In the genomic region with DNA sequence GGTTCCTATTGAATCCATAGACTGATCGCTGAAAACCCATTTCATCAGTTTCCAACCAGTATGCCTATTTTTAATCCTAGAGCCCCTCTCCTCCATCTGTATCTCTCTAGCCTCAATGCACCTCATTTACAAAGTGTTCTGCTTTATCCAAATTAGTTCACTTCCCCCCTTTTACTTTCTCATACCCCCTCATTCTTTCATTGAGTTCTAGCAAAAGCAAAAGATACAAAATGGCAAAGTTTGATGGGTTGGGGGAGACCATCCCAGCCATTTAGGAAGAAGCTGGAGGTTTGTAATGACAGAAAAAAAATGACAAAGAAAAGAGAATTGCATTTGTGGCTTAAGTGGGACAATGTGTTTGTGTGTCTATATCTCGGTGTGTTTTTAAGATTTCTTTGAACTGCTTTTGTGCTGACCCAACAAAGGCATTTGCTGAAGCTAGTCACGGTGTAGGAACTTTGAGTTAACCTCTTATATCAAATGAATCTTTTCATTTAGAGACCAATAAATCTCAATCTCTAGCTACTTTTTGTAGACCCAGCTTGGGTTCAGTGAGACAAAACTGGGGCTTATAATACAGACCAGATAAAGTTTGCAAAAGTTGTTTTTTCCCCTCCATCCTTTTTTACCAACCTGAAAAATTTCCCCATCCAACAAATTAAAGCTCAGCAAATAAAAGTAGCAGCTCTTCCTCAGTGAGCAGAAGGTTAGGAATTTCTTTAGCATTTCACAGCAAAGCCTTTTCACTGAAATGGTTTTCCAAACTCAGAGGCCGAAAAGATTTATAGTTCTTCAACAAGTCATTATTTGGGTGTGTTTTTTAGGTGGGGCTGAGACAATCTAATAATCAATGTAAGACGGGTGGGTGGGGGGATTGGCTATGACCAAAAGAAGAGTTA, we compare ENCODE assay signal across 14 cellular contexts. TPM values are rescaled to one million over a fixed set of nuclear protein-coding genes. Genes with fewer than 3 reads are reported as not detected.
DNase-seq lines count a peak whose midpoint lies in the region; ATAC-seq, FAIRE-seq and TF ChIP-seq lines count a peak whose summit lies in the region.
"Had no signal": no experiment of that assay in that cellular context is flagged by ENCODE, and none has a peak within 500 bp of the region (broad histone marks: within the 10 kb centered on the region; RNA-seq: fewer than 3 reads in every experiment).

No MANE protein-coding gene starts in this region.

- no TSS peak for BruUV-seq in HepG2 (replicated peaks; lab: Mats Ljungman, UMichigan)

- no peak overlapping the region for H2AFZ ChIP-seq in HepG2 (ENCODE audit: low read length)

- TF ChIP-seq POLR2A in HepG2 (IDR thresholded peaks at IDR 0.05; ENCODE audit: insufficient read depth in 1 of 2, low read depth in 2 of 2, low read length in 2 of 2): no peak
- TF ChIP-seq POLR2A in ovary (IDR thresholded peaks at IDR 0.05): no peak
- TF ChIP-seq POLR2A in body of pancreas (IDR thresholded peaks at IDR 0.05): no peak
- no peak for TF ChIP-seq POLR2A in erythroblast (IDR thresholded peaks at IDR 0.05; ENCODE audit: low read length)

- H3K4me3 Mint-ChIP-seq in activated T-cell treated with anti-CD3 and anti-CD28 coated beads, Interleukin-2, amount 50 U/mL, for 4 hours: no peak overlapping the region
- H3K4me3 Mint-ChIP-seq: activated naive CD4-positive, alpha-beta T cell treated with anti-CD3 and anti-CD28 coated beads, Interleukin-2, amount 10 ng/mL, durations not matched to agents 7 days and 5 days had no signal

- WGBS in liver: 69% methylated on average over 5 of the region's 5 CpGs
- WGBS in HepG2 (ENCODE audit: low lambda C conversion rate): 97% methylated on average over 5 of the region's 5 CpGs
- 9 to 16% (median 11%) methylated on average over 5 of the region's 5 CpGs for WGBS in ovary, 3 donors
- 67 to 72% methylated on average over 5 of the region's 5 CpGs for WGBS in body of pancreas, 2 donors

- H3K9me3 ChIP-seq in liver (ENCODE audit: control insufficient read depth in 4 of 4, low read length in 3 of 4) (no peaks in the 10 kb centered on the region), HepG2 (ENCODE audit: low read length) (no peaks in the 10 kb centered on the region), ovary (no peaks in the 10 kb centered on the region), body of pancreas (no peaks in the 10 kb centered on the region)
- H3K9me3 ChIP-seq: HAP-1 had no signal

- H3K36me3 Mint-ChIP-seq in activated T-cell treated with anti-CD3 and anti-CD28 coated beads, Interleukin-2, amount 50 U/mL, for 4 hours (ENCODE audit: insufficient read depth): no peaks in the 10 kb centered on the region

- H3K9me3 Mint-ChIP-seq in activated T-cell treated with anti-CD3 and anti-CD28 coated beads, Interleukin-2, amount 50 U/mL, for 4 hours: no peaks in the 10 kb centered on the region
- H3K9me3 Mint-ChIP-seq: activated naive CD4-positive, alpha-beta T cell treated with anti-CD3 and anti-CD28 coated beads, Interleukin-2, amount 10 ng/mL, durations not matched to agents 7 days and 5 days had no signal

- H3K4me3 ChIP-seq in liver (ENCODE audit: low read depth in 1 of 3, low read length in 3 of 3) (no peak overlapping the region), HepG2 (replicated peaks in 1 of 3; ENCODE audit: insufficient read depth in 1 of 3, low read depth in 2 of 3, low read length in 3 of 3) (no peak overlapping the region), fibroblast of pulmonary artery (replicated peaks; ENCODE audit: low read depth, low read length) (no peak overlapping the region), ovary (peak overlapping the region; percentile 27), body of pancreas (no peak overlapping the region)
- H3K4me3 ChIP-seq: HAP-1 had no signal

- peaks cover 87% of the 10 kb centered on the region for H3K27me3 Mint-ChIP-seq in activated T-cell treated with anti-CD3 and anti-CD28 coated beads, Interleukin-2, amount 50 U/mL, for 4 hours (ENCODE audit: low read depth)
- H3K27me3 Mint-ChIP-seq: activated naive CD4-positive, alpha-beta T cell treated with anti-CD3 and anti-CD28 coated beads, Interleukin-2, amount 10 ng/mL, durations not matched to agents 7 days and 5 days had no signal

- H3K4me1 ChIP-seq in liver (ENCODE audit: control insufficient read depth in 4 of 4, insufficient read depth in 4 of 4, low read length in 3 of 4) (peaks cover 13 to 48% (median 37%) of the 10 kb centered on the region in 4 donors), HepG2 (ENCODE audit: insufficient read depth, low read length) (peaks cover 6% of the 10 kb centered on the region; the same call in 1 of the 2 replicates), ovary (ENCODE audit: insufficient read depth) (peaks cover 18% of the 10 kb centered on the region), body of pancreas (peaks cover 26% of the 10 kb centered on the region)

- no peak for TF ChIP-seq CTCF in liver (IDR thresholded peaks at IDR 0.05; ENCODE audit: low read depth, low read length, missing input control)
- no peak for TF ChIP-seq CTCF in HepG2 (CRISPR knock-in tag; IDR thresholded peaks at IDR 0.05)
- TF ChIP-seq CTCF in fibroblast of pulmonary artery (IDR thresholded peaks at IDR 0.05; ENCODE audit: low read length, missing control alignments): no peak
- TF ChIP-seq CTCF in ovary (IDR thresholded peaks at IDR 0.05): no peak
- no peak for TF ChIP-seq CTCF in body of pancreas (IDR thresholded peaks at IDR 0.05)

- no peak for FAIRE-seq in HepG2 (lab: Jason Lieb, UNC)
- FAIRE-seq: D721Med had no signal

- H3K27me3 ChIP-seq in liver (ENCODE audit: control insufficient read depth in 4 of 4, insufficient read depth in 4 of 4, low read length in 3 of 4): no peaks in the 10 kb centered on the region
- H3K27me3 ChIP-seq in HepG2 (ENCODE audit: control insufficient read depth in 1 of 2, insufficient read depth in 2 of 2, low read length in 2 of 2): no peaks in the 10 kb centered on the region
- H3K27me3 ChIP-seq in ovary: no peaks in the 10 kb centered on the region
- peaks cover 0 to 1% of the 10 kb centered on the region in 2 donors for H3K27me3 ChIP-seq in body of pancreas

- no peaks in the 10 kb centered on the region for H4K20me1 ChIP-seq in HepG2 (ENCODE audit: insufficient read depth, low read length)

- in situ Hi-C loops in HepG2 (cut with HindIII; ENCODE audit: extremely low pct_ligation_motif_present, low pct_unique_long_range_greater_than_20kb): loop anchor here (10.0 to 25.0 kb wide), 4 partner anchors 587 to 1674 kb away; no protein-coding TSS in a partner anchor

- intact Hi-C loops in HepG2 (cut with micrococcal nuclease; ENCODE audit: unreplicated experiment) (loop anchor here (5.0 kb wide), 1 partner anchor 587 kb away; no protein-coding TSS in a partner anchor), ovary (cut with DNase I) (loop anchor here in 3 of 4 donors (5.0 to 10.0 kb wide), 3 partner anchors 474 to 1984 kb away; no protein-coding TSS in a partner anchor), body of pancreas (cut with DNase I) (no loop called here)

- no peak for TF ChIP-seq EP300 in HepG2 (IDR thresholded peaks at IDR 0.05; ENCODE audit: low read depth in 2 of 2, low read length in 2 of 2)
- no peak for TF ChIP-seq EP300 in HepG2 (CRISPR knock-in tag; IDR thresholded peaks at IDR 0.05; ENCODE audit: borderline replicate concordance)
- TF ChIP-seq EP300 in ovary (IDR thresholded peaks at IDR 0.05): no peak

- TF ChIP-seq RAD21 in liver (IDR thresholded peaks at IDR 0.05) (no peak), HepG2 (CRISPR knock-in tag; IDR thresholded peaks at IDR 0.05) (no peak)

- no peak for ATAC-seq in HepG2
- no peak for ATAC-seq in body of pancreas
- no peak for ATAC-seq in activated T-cell treated with anti-CD3 and anti-CD28 coated beads, Interleukin-2, amount 50 U/mL, for 4 hours
- ATAC-seq: stimulated activated naive CD8-positive, alpha-beta T cell treated with anti-CD3 and anti-CD28 coated beads, Interleukin-15, Interleukin-2, amounts not matched to agents 100 U/mL and 50 U/mL, for 24 hours had no signal

- no peak overlapping the region for H3K4me2 ChIP-seq in HepG2 (ENCODE audit: low read depth, low read length)

- DNase-seq in HepG2 (ENCODE audit: low spot score) (no peak), fibroblast of pulmonary artery (ENCODE audit: low read depth) (peak; percentile 20), ovary (no peak), body of pancreas (no peak), erythroblast (lab: John Stamatoyannopoulos, UW) (no peak)
- DNase-seq in central memory CD4-positive, alpha-beta T cell: no peak
- no peak for DNase-seq in activated T-cell treated with anti-CD3 and anti-CD28 coated beads, Interleukin-2, amount 50 U/mL, for 4 hours
- DNase-seq: activated naive CD4-positive, alpha-beta T cell treated with anti-CD3 and anti-CD28 coated beads, Interleukin-2, amount 10 ng/mL, durations not matched to agents 7 days and 5 days; NCI-H1092; stimulated activated naive CD8-positive, alpha-beta T cell treated with anti-CD3 and anti-CD28 coated beads, Interleukin-15, Interleukin-2, amounts not matched to agents 100 U/mL and 50 U/mL, for 24 hours had no signal

- H3K27ac ChIP-seq in liver (ENCODE audit: low read depth in 1 of 2, low read length in 2 of 2) (peak overlapping the region; percentile 11 to 36), HepG2 (ENCODE audit: extremely low read length, insufficient read depth, low read length) (no peak overlapping the region), ovary (peak overlapping the region; percentile 98 to 99), body of pancreas (peak overlapping the region in 1 of 4 donors; percentile 34)

- POLR2A ChIA-PET in HepG2 (lab: Yijun Ruan, JAX): no interaction called here

- H3K36me3 ChIP-seq in liver (ENCODE audit: control insufficient read depth in 4 of 4, insufficient read depth in 3 of 4, low read depth in 1 of 4, low read length in 3 of 4): no peaks in the 10 kb centered on the region
- H3K36me3 ChIP-seq in HepG2 (replicated peaks in 1 of 2; ENCODE audit: control insufficient read depth in 1 of 2, insufficient read depth in 2 of 2, low read length in 2 of 2): no peaks in the 10 kb centered on the region; a peak in 2 of 5 replicates
- no peaks in the 10 kb centered on the region for H3K36me3 ChIP-seq in ovary
- H3K36me3 ChIP-seq in body of pancreas (replicated peaks in 1 of 2; ENCODE audit: insufficient read depth in 1 of 2, low read depth in 2 of 2): no peaks in the 10 kb centered on the region
- H3K36me3 ChIP-seq: HAP-1 had no signal

- CTCF ChIA-PET in HepG2 (lab: Yijun Ruan, JAX; ENCODE audit: low intra/inter-chr PET ratio, low total read pairs): no interaction called here

- peaks cover 3% of the 10 kb centered on the region for H3K79me2 ChIP-seq in HepG2 (ENCODE audit: insufficient read depth, low read length)

- H3K9ac ChIP-seq in liver (ENCODE audit: low read depth in 1 of 2, low read length in 2 of 2) (no peak overlapping the region), HepG2 (ENCODE audit: insufficient read depth, low read depth, low read length) (no peak overlapping the region)

- peaks cover 2% of the 10 kb centered on the region for H3K4me1 Mint-ChIP-seq in activated T-cell treated with anti-CD3 and anti-CD28 coated beads, Interleukin-2, amount 50 U/mL, for 4 hours (ENCODE audit: low read depth)

RNA-seq across cellular contexts. Expression of a gene that starts 18.8 kb away (rescaled TPM):
- 1 to 10 TPM; 5.9 to 6.4 TPM for total RNA-seq in liver
- 10 to 100 TPM; 12.0 to 22.4 TPM for polyA plus RNA-seq in liver
- 3.5 and 5.0 TPM in 2 replicates for total RNA-seq in HepG2 (2016; rRNA removed; fragmentation: Illumina TruSeq; extraction: Trizol)
- 0.61 and 0.79 TPM in 2 replicates for total RNA-seq in HepG2 (2016; cell fraction: cytosol; rRNA removed; fragmentation: Illumina TruSeq; extraction: Trizol; ENCODE audit: low read depth)
- total RNA-seq in HepG2 (2016; cell fraction: insoluble cytoplasmic fraction; rRNA removed; fragmentation: Illumina TruSeq; extraction: Trizol): 3.8 and 4.3 TPM in 2 replicates
- 2.4 and 2.8 TPM in 2 replicates for total RNA-seq in HepG2 (2016; cell fraction: membrane; rRNA removed; fragmentation: Illumina TruSeq; extraction: Trizol)
- 8.2 and 8.4 TPM in 2 replicates for total RNA-seq in HepG2 (2016; cell fraction: nucleus; rRNA removed; fragmentation: Illumina TruSeq; extraction: Trizol)
- 4.0 and 4.7 TPM in 2 replicates for polyA plus RNA-seq in HepG2 (2011; rRNA removed)
- polyA plus RNA-seq in HepG2 (2011; cell fraction: cytosol; rRNA removed): 3.5 and 3.6 TPM in 2 replicates
- 13.5 and 15.0 TPM in 2 replicates for polyA plus RNA-seq in HepG2 (2011; cell fraction: nucleus; rRNA removed)
- 20.1 and 28.6 TPM in 2 replicates for polyA plus RNA-seq in HepG2 (2012)
- 0.70 TPM in 2 replicates for polyA plus RNA-seq in HepG2 (2016; cell fraction: cytosol; fragmentation: Illumina TruSeq; extraction: Trizol; ENCODE audit: low read depth)
- polyA plus RNA-seq in HepG2 (2016; cell fraction: insoluble cytoplasmic fraction; fragmentation: Illumina TruSeq; extraction: Trizol; ENCODE audit: low read depth): 14.4 and 16.5 TPM in 2 replicates
- polyA plus RNA-seq in HepG2 (2016; cell fraction: membrane; fragmentation: Illumina TruSeq; extraction: Trizol; ENCODE audit: low read depth): 3.3 and 3.6 TPM in 2 replicates
- 27.1 and 27.3 TPM in 2 replicates for polyA plus RNA-seq in HepG2 (2016; cell fraction: nucleus; fragmentation: Illumina TruSeq; extraction: Trizol; ENCODE audit: insufficient read depth, low read depth)
- polyA minus RNA-seq in HepG2 (2011; rRNA and poly(A)+ RNA removed; ENCODE audit: low replicate concordance): 15.2 and 51.3 TPM in 2 replicates
- 6.7 and 11.9 TPM in 2 replicates for polyA minus RNA-seq in HepG2 (2011; cell fraction: cytosol; rRNA and poly(A)+ RNA removed)
- 11.7 and 14.2 TPM in 2 replicates for polyA minus RNA-seq in HepG2 (2011; cell fraction: nucleus; rRNA and poly(A)+ RNA removed)
- total RNA-seq in ovary: 100 to 1,000 TPM in 6 of 7 donors, 10 to 100 TPM in 1; 68.6 to 424 (median 343) TPM
- 100 to 1,000 TPM; 230 to 392 TPM for polyA plus RNA-seq in ovary
- total RNA-seq in body of pancreas: 10 to 100 TPM; 12.9 to 13.5 TPM
- under 1 TPM; 0.13 to 0.24 (median 0.15) TPM for total RNA-seq in activated T-cell treated with anti-CD3 and anti-CD28 coated beads, Interleukin-2, amount 50 U/mL, for 4 hours
- total RNA-seq: activated CD8-positive, alpha-beta memory T cell treated with anti-CD3 and anti-CD28 coated beads for 36 hours had no signal

Comparison
In these comparisons a context has a peak if more than half of its experiments do, and no peak if none do; other contexts are left out.
1. RNA of a gene that starts 18.8 kb away (total RNA-seq): 68.6 to 424 TPM in ovary; 12.9 to 13.5 TPM in body of pancreas, 5.9 to 6.4 TPM in liver, 0.61 to 8.4 TPM in HepG2 and 0.13 to 0.24 TPM in activated T-cell treated with anti-CD3 and anti-CD28 coated beads, Interleukin-2, amount 50 U/mL, for 4 hours; every median in the first group is over 4 times any median in the second.